ENCODE assay signal across 1 cellular context in the genomic region with DNA sequence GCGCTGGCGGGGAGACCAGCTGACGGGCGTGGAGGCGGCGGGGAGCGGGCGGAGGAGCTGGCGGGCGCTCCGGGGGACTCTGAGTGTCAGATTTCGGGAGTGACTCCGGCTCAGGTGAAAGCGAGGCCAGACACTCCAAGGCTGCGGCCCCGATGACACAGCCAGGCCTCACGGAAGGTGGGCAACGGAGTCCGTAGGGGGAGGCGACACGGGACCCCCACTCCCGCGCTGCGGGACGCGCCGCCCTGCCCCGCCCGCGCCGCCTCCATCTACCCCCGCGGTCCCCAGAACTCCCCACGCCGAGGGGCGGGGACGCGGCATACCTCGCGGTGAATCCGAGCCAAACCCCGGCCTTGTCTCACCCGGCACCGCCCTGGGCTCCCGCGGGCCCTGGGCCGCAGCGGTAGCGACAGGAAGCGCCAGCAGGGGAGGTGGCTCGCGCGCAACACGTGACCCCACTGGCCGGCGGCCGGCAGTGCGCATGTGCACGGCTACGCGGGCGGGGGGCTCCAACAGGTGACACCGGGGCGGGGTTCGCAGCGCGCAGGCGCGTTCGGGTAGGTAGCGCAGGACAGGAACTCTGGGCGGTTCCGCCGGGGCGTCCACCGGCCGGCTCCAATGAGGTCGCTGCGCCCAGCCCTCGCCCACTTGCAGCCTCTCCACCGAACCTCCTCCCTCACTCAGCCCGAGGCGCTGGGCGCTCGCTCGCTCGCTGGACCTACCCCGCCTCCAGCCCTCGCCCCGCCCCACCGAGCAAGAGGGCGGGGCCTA.
TF ChIP-seq lines count a peak whose summit lies in the region.

A gene with protein sequence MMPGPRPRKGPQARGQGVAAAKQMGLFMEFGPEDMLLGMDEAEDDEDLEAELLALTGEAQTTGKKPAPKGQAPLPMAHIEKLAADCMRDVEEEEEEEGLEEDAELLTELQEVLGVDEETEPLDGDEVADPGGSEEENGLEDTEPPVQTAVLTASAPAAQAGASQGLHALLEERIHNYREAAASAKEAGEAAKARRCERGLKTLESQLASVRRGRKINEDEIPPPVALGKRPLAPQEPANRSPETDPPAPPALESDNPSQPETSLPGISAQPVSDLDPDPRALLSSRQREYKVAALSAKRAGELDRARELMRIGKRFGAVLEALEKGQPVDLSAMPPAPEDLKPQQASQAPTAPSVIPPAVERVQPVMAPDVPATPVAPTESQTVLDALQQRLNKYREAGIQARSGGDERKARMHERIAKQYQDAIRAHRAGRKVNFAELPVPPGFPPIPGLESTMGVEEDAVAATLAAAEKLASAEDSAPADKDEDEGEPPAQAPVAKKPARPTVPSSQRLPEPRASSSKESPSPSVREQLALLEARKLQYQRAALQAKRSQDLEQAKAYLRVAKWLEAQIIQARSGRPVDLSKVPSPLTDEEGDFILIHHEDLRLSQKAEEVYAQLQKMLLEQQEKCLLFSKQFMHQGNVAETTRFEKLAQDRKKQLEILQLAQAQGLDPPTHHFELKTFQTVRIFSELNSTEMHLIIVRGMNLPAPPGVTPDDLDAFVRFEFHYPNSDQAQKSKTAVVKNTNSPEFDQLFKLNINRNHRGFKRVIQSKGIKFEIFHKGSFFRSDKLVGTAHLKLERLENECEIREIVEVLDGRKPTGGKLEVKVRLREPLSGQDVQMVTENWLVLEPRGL (minus strand): TSS at position 460 of the 771 bp plus-strand sequence. CDS start 1,585 bp downstream, outside the sequence.

TF ChIP-seq in HepG2, 621 proteins besides CTCF, POLR2A, EP300 and RAD21 (continued from another document and continues in another):
- TF ChIP-seq, protein P1, sequence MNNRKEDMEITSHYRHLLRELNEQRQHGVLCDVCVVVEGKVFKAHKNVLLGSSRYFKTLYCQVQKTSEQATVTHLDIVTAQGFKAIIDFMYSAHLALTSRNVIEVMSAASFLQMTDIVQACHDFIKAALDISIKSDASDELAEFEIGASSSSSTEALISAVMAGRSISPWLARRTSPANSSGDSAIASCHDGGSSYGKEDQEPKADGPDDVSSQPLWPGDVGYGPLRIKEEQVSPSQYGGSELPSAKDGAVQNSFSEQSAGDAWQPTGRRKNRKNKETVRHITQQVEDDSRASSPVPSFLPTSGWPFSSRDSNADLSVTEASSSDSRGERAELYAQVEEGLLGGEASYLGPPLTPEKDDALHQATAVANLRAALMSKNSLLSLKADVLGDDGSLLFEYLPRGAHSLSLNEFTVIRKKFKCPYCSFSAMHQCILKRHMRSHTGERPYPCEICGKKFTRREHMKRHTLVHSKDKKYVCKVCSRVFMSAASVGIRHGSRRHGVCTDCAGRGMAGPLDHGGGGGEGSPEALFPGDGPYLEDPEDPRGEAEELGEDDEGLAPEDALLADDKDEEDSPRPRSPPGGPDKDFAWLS (CRISPR knock-in tag; IDR thresholded peaks at IDR 0.05; ENCODE audit: borderline replicate concordance), result no peak
- TF ChIP-seq, protein P2, sequence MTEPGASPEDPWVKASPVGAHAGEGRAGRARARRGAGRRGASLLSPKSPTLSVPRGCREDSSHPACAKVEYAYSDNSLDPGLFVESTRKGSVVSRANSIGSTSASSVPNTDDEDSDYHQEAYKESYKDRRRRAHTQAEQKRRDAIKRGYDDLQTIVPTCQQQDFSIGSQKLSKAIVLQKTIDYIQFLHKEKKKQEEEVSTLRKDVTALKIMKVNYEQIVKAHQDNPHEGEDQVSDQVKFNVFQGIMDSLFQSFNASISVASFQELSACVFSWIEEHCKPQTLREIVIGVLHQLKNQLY (CRISPR knock-in tag; IDR thresholded peaks at IDR 0.05), result peak; percentile 65; the same call in 1 of the 2 replicates
- TF ChIP-seq GABPB1 (CRISPR knock-in tag; IDR thresholded peaks at IDR 0.05) (peak; percentile 92), TBX2 (CRISPR knock-in tag; IDR thresholded peaks at IDR 0.05; ENCODE audit: borderline replicate concordance) (peak; percentile 82), IRF2 (CRISPR knock-in tag; IDR thresholded peaks at IDR 0.05) (0 out of 2 replicates have a peak, but pooled peaks have one; percentile 44), ZFX (CRISPR knock-in tag; IDR thresholded peaks at IDR 0.05; ENCODE audit: low read depth) (peak; percentile 99), NFYB (CRISPR knock-in tag; IDR thresholded peaks at IDR 0.05) (peak; percentile 73), ZNF567 (CRISPR knock-in tag; IDR thresholded peaks at IDR 0.05; ENCODE audit: borderline replicate concordance) (0 out of 2 replicates have a peak, but pooled peaks have one; percentile 75), PHB2 (IDR thresholded peaks at IDR 0.05; ENCODE audit: partially characterized antibody) (no peak), TEAD3 (CRISPR knock-in tag; optimal IDR thresholded peaks at IDR 0.05; ENCODE audit: borderline replicate concordance) (peak; percentile 61), NFRKB (IDR thresholded peaks at IDR 0.05) (no peak), MED13 (CRISPR knock-in tag; IDR thresholded peaks at IDR 0.05) (peak; percentile 82; the same call in 1 of the 2 replicates), MAZ (IDR thresholded peaks at IDR 0.05; ENCODE audit: borderline replicate concordance, low read depth, low read length) (peak; percentile 91; the same call in 1 of the 2 replicates), MAZ (CRISPR knock-in tag; IDR thresholded peaks at IDR 0.05; ENCODE audit: low read depth) (peak; percentile 79), RFX1 (IDR thresholded peaks at IDR 0.05) (no peak), HNF4A (CRISPR knock-in tag; IDR thresholded peaks at IDR 0.05) (no peak; the same call in 1 of the 2 replicates), KAT2B (IDR thresholded peaks at IDR 0.05; ENCODE audit: borderline replicate concordance, low read depth, low read length) (no peak), ZNF543 (CRISPR knock-in tag; IDR thresholded peaks at IDR 0.05) (no peak), CREB1 (IDR thresholded peaks at IDR 0.05) (peak; percentile 52; the same call in 1 of the 2 replicates), CREB1 (CRISPR knock-in tag; IDR thresholded peaks at IDR 0.05) (no peak), ZBTB1 (CRISPR knock-in tag; IDR thresholded peaks at IDR 0.05; ENCODE audit: borderline replicate concordance) (no peak), BCL6 (CRISPR knock-in tag; IDR thresholded peaks at IDR 0.05) (no peak), ARNT (IDR thresholded peaks at IDR 0.05) (no peak), ZNF816 (CRISPR knock-in tag; IDR thresholded peaks at IDR 0.05; ENCODE audit: borderline replicate concordance) (peak; percentile 76; the same call in 1 of the 2 replicates), TBX3 (IDR thresholded peaks at IDR 0.05; ENCODE audit: borderline replicate concordance) (no peak), ZNF749 (CRISPR knock-in tag; IDR thresholded peaks at IDR 0.05; ENCODE audit: borderline replicate concordance) (peak; percentile 82; the same call in 1 of the 2 replicates), ZNF883 (CRISPR knock-in tag; IDR thresholded peaks at IDR 0.05; ENCODE audit: not compliant biosample characterization) (no peak), ZNF101 (CRISPR knock-in tag; IDR thresholded peaks at IDR 0.05; ENCODE audit: borderline replicate concordance, low read depth) (no peak), GTF3A (CRISPR knock-in tag; conservative IDR thresholded peaks at IDR 0.05) (no peak), ZNF569 (CRISPR knock-in tag; IDR thresholded peaks at IDR 0.05; ENCODE audit: borderline replicate concordance) (no peak), SMC3 (IDR thresholded peaks at IDR 0.05; ENCODE audit: low read length) (no peak), HOXA7 (CRISPR knock-in tag; IDR thresholded peaks at IDR 0.05) (no peak), ZNF333 (CRISPR knock-in tag; IDR thresholded peaks at IDR 0.05; ENCODE audit: borderline replicate concordance) (no peak; the same call in 1 of the 2 replicates), SMAD3 (CRISPR knock-in tag; IDR thresholded peaks at IDR 0.05) (0 out of 2 replicates have a peak, but pooled peaks have one; percentile 20)
- TF ChIP-seq, protein P3, sequence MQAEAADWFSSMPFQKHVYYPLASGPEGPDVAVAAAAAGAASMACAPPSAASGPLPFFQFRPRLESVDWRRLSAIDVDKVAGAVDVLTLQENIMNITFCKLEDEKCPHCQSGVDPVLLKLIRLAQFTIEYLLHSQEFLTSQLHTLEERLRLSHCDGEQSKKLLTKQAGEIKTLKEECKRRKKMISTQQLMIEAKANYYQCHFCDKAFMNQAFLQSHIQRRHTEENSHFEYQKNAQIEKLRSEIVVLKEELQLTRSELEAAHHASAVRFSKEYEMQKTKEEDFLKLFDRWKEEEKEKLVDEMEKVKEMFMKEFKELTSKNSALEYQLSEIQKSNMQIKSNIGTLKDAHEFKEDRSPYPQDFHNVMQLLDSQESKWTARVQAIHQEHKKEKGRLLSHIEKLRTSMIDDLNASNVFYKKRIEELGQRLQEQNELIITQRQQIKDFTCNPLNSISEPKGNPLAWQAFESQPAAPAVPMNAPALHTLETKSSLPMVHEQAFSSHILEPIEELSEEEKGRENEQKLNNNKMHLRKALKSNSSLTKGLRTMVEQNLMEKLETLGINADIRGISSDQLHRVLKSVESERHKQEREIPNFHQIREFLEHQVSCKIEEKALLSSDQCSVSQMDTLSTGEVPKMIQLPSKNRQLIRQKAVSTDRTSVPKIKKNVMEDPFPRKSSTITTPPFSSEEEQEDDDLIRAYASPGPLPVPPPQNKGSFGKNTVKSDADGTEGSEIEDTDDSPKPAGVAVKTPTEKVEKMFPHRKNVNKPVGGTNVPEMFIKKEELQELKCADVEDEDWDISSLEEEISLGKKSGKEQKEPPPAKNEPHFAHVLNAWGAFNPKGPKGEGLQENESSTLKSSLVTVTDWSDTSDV (CRISPR knock-in tag; IDR thresholded peaks at IDR 0.05), result no peak
- TF ChIP-seq, protein P4, sequence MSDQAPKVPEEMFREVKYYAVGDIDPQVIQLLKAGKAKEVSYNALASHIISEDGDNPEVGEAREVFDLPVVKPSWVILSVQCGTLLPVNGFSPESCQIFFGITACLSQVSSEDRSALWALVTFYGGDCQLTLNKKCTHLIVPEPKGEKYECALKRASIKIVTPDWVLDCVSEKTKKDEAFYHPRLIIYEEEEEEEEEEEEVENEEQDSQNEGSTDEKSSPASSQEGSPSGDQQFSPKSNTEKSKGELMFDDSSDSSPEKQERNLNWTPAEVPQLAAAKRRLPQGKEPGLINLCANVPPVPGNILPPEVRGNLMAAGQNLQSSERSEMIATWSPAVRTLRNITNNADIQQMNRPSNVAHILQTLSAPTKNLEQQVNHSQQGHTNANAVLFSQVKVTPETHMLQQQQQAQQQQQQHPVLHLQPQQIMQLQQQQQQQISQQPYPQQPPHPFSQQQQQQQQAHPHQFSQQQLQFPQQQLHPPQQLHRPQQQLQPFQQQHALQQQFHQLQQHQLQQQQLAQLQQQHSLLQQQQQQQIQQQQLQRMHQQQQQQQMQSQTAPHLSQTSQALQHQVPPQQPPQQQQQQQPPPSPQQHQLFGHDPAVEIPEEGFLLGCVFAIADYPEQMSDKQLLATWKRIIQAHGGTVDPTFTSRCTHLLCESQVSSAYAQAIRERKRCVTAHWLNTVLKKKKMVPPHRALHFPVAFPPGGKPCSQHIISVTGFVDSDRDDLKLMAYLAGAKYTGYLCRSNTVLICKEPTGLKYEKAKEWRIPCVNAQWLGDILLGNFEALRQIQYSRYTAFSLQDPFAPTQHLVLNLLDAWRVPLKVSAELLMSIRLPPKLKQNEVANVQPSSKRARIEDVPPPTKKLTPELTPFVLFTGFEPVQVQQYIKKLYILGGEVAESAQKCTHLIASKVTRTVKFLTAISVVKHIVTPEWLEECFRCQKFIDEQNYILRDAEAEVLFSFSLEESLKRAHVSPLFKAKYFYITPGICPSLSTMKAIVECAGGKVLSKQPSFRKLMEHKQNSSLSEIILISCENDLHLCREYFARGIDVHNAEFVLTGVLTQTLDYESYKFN (CRISPR knock-in tag; conservative IDR thresholded peaks at IDR 0.05), result peak; percentile 42; the same call in 1 of the 2 replicates
- TF ChIP-seq, protein P5, sequence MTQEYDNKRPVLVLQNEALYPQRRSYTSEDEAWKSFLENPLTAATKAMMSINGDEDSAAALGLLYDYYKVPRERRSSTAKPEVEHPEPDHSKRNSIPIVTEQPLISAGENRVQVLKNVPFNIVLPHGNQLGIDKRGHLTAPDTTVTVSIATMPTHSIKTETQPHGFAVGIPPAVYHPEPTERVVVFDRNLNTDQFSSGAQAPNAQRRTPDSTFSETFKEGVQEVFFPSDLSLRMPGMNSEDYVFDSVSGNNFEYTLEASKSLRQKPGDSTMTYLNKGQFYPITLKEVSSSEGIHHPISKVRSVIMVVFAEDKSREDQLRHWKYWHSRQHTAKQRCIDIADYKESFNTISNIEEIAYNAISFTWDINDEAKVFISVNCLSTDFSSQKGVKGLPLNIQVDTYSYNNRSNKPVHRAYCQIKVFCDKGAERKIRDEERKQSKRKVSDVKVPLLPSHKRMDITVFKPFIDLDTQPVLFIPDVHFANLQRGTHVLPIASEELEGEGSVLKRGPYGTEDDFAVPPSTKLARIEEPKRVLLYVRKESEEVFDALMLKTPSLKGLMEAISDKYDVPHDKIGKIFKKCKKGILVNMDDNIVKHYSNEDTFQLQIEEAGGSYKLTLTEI (CRISPR knock-in tag; conservative IDR thresholded peaks at IDR 0.05), result no peak
- TF ChIP-seq, protein P6, sequence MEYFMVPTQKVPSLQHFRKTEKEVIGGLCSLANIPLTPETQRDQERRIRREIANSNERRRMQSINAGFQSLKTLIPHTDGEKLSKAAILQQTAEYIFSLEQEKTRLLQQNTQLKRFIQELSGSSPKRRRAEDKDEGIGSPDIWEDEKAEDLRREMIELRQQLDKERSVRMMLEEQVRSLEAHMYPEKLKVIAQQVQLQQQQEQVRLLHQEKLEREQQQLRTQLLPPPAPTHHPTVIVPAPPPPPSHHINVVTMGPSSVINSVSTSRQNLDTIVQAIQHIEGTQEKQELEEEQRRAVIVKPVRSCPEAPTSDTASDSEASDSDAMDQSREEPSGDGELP (IDR thresholded peaks at IDR 0.05; ENCODE audit: borderline replicate concordance, low read depth), result peak; percentile 89; the same call in 1 of the 2 replicates
- TF ChIP-seq, protein P7, sequence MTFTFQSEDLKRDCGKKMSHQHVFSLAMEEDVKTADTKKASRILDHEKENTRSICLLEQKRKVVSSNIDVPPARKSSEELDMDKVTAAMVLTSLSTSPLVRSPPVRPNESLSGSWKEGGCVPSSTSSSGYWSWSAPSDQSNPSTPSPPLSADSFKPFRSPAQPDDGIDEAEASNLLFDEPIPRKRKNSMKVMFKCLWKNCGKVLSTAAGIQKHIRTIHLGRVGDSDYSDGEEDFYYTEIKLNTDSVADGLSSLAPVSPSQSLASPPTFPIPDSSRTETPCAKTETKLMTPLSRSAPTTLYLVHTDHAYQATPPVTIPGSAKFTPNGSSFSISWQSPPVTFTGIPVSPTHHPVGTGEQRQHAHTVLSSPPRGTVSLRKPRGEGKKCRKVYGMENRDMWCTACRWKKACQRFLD (CRISPR knock-in tag; IDR thresholded peaks at IDR 0.05; ENCODE audit: borderline replicate concordance), result peak; percentile 79; the same call in 1 of the 2 replicates
- TF ChIP-seq, protein P8, sequence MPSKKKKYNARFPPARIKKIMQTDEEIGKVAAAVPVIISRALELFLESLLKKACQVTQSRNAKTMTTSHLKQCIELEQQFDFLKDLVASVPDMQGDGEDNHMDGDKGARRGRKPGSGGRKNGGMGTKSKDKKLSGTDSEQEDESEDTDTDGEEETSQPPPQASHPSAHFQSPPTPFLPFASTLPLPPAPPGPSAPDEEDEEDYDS (CRISPR knock-in tag; IDR thresholded peaks at IDR 0.05), result peak; percentile 77; the same call in 1 of the 2 replicates
